ENCODE assay signal across 15 cellular contexts in genomic region chr21:42616366-42617340, GRCh38. TPM values are rescaled to one million over a fixed set of nuclear protein-coding genes. Genes with fewer than 3 reads are reported as not detected.
DNase-seq lines count a peak whose midpoint lies in the region; FAIRE-seq and TF ChIP-seq lines count a peak whose summit lies in the region.
"Had no signal": no experiment of that assay in that cellular context is flagged by ENCODE, and none has a peak within 500 bp of the region (broad histone marks: within the 10 kb centered on the region; RNA-seq: fewer than 3 reads in every experiment).

No MANE protein-coding gene starts in this region.

- no peak overlapping the region for H3K4me2 ChIP-seq in H1 (ENCODE audit: insufficient read depth in 1 of 2, low read depth in 2 of 2, low read length in 2 of 2)

- no peak for TF ChIP-seq POLR2A in H1 (IDR thresholded peaks at IDR 0.05; ENCODE audit: control extremely low read depth in 1 of 2, low read depth in 2 of 2, low read length in 2 of 2)

- H3K27ac ChIP-seq in SK-N-MC (no peak overlapping the region), H1 (ENCODE audit: low read depth, low read length) (no peak overlapping the region)
- H3K27ac ChIP-seq: tibial artery had no signal

- no peak for TF ChIP-seq EP300 in H1 (IDR thresholded peaks at IDR 0.05; ENCODE audit: borderline replicate concordance in 1 of 2, low read depth in 2 of 2, low read length in 2 of 2)

- no peaks in the 10 kb centered on the region for H3K79me2 ChIP-seq in H1 (ENCODE audit: control insufficient read depth in 1 of 2, insufficient read depth in 2 of 2, low read length in 2 of 2)

- peak; percentile 29 for DNase-seq in activated CD4-positive, alpha-beta T cell treated with anti-CD3 and anti-CD28 coated beads for 48 hours
- DNase-seq in activated CD4-positive, alpha-beta T cell treated with anti-CD3 and anti-CD28 coated beads for 1 hour, result no peak
- DNase-seq in SK-N-MC (ENCODE audit: low read depth, low spot score) (no peak), H1 (ENCODE audit: low read depth in 1 of 2, low spot score in 2 of 2) (no peak), COR-L47 (lab: John Stamatoyannopoulos, UW) (no peak), AG08396 (ENCODE audit: low spot score) (no peak), GM20000 (ENCODE audit: low spot score) (no peak)
- peak; percentile 27 for DNase-seq in stimulated activated CD4-positive, alpha-beta T cell treated with anti-CD3 and anti-CD28 coated beads, Interleukin-4, amount 100 ng/mL, for 1 hour
- DNase-seq: ACHN, activated gamma-delta T cell treated with Interleukin-2 at 50 U/mL for 16 hours, erythroblast, NCI-H1105, NCI-H526 treated with DMSO at 0.1 percent for 48 hours, Right ventricle myocardium superior, tibial artery had no signal

- H3K9me3 ChIP-seq in SK-N-MC (ENCODE audit: low read depth, low read length) (no peaks in the 10 kb centered on the region), H1 (ENCODE audit: insufficient read depth in 2 of 2, low read depth in 1 of 2, low read length in 1 of 2) (no peaks in the 10 kb centered on the region)

- no peak for FAIRE-seq in H1 (lab: Jason Lieb, UNC)

- H2BK5ac ChIP-seq in H1 (ENCODE audit: low read depth, low read length), result no peak overlapping the region

- TF ChIP-seq RAD21 in H1 (IDR thresholded peaks at IDR 0.05 in 1 of 2, conservative IDR thresholded peaks at IDR 0.05 in 1 of 2; ENCODE audit: low read depth in 2 of 2, low read length in 2 of 2), result no peak

- H3K9ac ChIP-seq in SK-N-MC (ENCODE audit: insufficient read length), result no peak overlapping the region
- no peak overlapping the region for H3K9ac ChIP-seq in H1 (replicated peaks in 1 of 4; ENCODE audit: extremely low read depth in 1 of 4, low read depth in 3 of 4, low read length in 3 of 4)

- H2AFZ ChIP-seq in H1 (ENCODE audit: low read length), result no peak overlapping the region

- 89% methylated on average over 45 of the region's 45 CpGs; no CpG with 5 or more reads in 1 of the 2 experiments for WGBS in H1 (ENCODE audit: extremely low coverage in 1 of 2, insufficient coverage in 1 of 2, insufficient read length in 1 of 2, insufficient replicate concordance in 2 of 2, low coverage in 1 of 2, low lambda C conversion rate in 2 of 2, missing lambda C conversion rate in 1 of 2), 2 experiments

- H3K27me3 ChIP-seq in H1 (replicated peaks in 1 of 4; ENCODE audit: control insufficient read depth in 3 of 4, extremely low read depth in 1 of 4, insufficient read depth in 3 of 4, low read length in 3 of 4), result peaks cover 0 to 2% (median 0%) of the 10 kb centered on the region in 4 experiments; a peak in 3 of 7 replicates

- H3K4ac ChIP-seq in H1 (replicated peaks; ENCODE audit: insufficient read length, low read depth, low read length), result no peak overlapping the region

- H4K5ac ChIP-seq in H1 (ENCODE audit: insufficient read length, low read depth, low read length), result no peak overlapping the region

- no peak overlapping the region for H4K91ac ChIP-seq in H1 (replicated peaks; ENCODE audit: insufficient read length, low read length)

- peak overlapping the region; percentile 68 for H3K4me3 ChIP-seq in SK-N-MC
- no peak overlapping the region for H3K4me3 ChIP-seq in H1 (ENCODE audit: extremely low read depth in 1 of 4, insufficient read depth in 2 of 4, low read depth in 3 of 4, low read length in 4 of 4)
- H3K4me3 ChIP-seq: tibial artery had no signal

- POLR2A ChIA-PET in H1 (lab: Charles Lee; ENCODE audit: partially characterized antibody), result interaction anchor here (1.8 kb wide), 1 partner anchor 37 kb away, joined by 6 read pairs; the partner anchor contains the start of gene PDE9A

- no peak overlapping the region for H2BK20ac ChIP-seq in H1 (ENCODE audit: low read length)

- peak overlapping the region; percentile 29; the same call in 1 of the 2 replicates for H2BK15ac ChIP-seq in H1 (ENCODE audit: low read length)

- H3K23me2 ChIP-seq in H1 (ENCODE audit: low read depth, low read length), result peaks cover 11% of the 10 kb centered on the region; the same call in 1 of the 2 replicates

- no peak overlapping the region for H3K18ac ChIP-seq in H1 (ENCODE audit: extremely low read depth, low read length)

- no peak overlapping the region for H3K23ac ChIP-seq in H1 (ENCODE audit: insufficient read length)

- H3K36me3 ChIP-seq in SK-N-MC (ENCODE audit: insufficient read depth, low read length), result no peaks in the 10 kb centered on the region
- no peaks in the 10 kb centered on the region; a peak in 1 of 8 replicates for H3K36me3 ChIP-seq in H1 (ENCODE audit: control insufficient read depth in 2 of 4, insufficient read depth in 4 of 4, low read length in 3 of 4)
- H3K36me3 ChIP-seq: tibial artery had no signal

- peaks cover 0 to 7% of the 10 kb centered on the region in 2 experiments for H4K20me1 ChIP-seq in H1 (replicated peaks in 1 of 2; ENCODE audit: control insufficient read depth in 1 of 2, insufficient read depth in 2 of 2, low read length in 2 of 2)

- peak overlapping the region; percentile 96; the same call in 1 of the 2 replicates for H2AK5ac ChIP-seq in H1 (ENCODE audit: low read depth, low read length)

- no peaks in the 10 kb centered on the region for H3K79me1 ChIP-seq in H1 (ENCODE audit: low read depth, low read length)

- H3K14ac ChIP-seq in H1 (ENCODE audit: insufficient read length), result no peak overlapping the region

- no peak for TF ChIP-seq CTCF in H1 (IDR thresholded peaks at IDR 0.05; ENCODE audit: control extremely low read depth in 1 of 3, insufficient read depth in 1 of 3, low read depth in 1 of 3, low read length in 3 of 3)
- TF ChIP-seq CTCF in GM20000 (IDR thresholded peaks at IDR 0.05; ENCODE audit: extremely low read depth, missing control alignments), result no peak

- CTCF ChIA-PET in H1 (lab: Charles Lee; ENCODE audit: partially characterized antibody), result interaction anchor here (1.0 to 1.9 kb wide), 6 partner anchors 10 to 49 kb away, joined by 3 to 5 read pairs (median 4); no protein-coding TSS in a partner anchor

- 0 out of 2 replicates have a peak overlapping the region, but pooled peaks have one; percentile 65 for H2BK12ac ChIP-seq in H1 (ENCODE audit: low read depth, low read length)

- H4K8ac ChIP-seq in H1 (ENCODE audit: extremely low read depth, insufficient read depth, low read length), result no peak overlapping the region; the same call in 1 of the 2 replicates

- H2BK120ac ChIP-seq in H1 (replicated peaks; ENCODE audit: low read depth, low read length), result no peak overlapping the region

- no peak overlapping the region for H3K56ac ChIP-seq in H1 (replicated peaks; ENCODE audit: insufficient read length, low read depth, low read length)

- peaks cover 0 to 5% (median 3%) of the 10 kb centered on the region in 4 experiments; a peak in 4 of 7 replicates for H3K4me1 ChIP-seq in H1 (replicated peaks in 1 of 4; ENCODE audit: control insufficient read depth in 3 of 4, insufficient read depth in 4 of 4, low read length in 3 of 4)

TF ChIP-seq in H1, 55 proteins besides CTCF, POLR2A, EP300 and RAD21:
- TF ChIP-seq FOSL1 (IDR thresholded peaks at IDR 0.05; ENCODE audit: insufficient read depth, low read depth, low read length) (no peak), ATF2 (IDR thresholded peaks at IDR 0.05; ENCODE audit: low read length) (no peak), RXRA (IDR thresholded peaks at IDR 0.05; ENCODE audit: insufficient read depth, low read depth, low read length) (no peak), JUND (IDR thresholded peaks at IDR 0.05; ENCODE audit: low read length) (no peak), CHD2 (IDR thresholded peaks at IDR 0.05; ENCODE audit: low read length) (no peak), MAX (IDR thresholded peaks at IDR 0.05) (no peak)

RNA-seq across cellular contexts. Expression of gene PDE9A, which starts 36.8 kb away (rescaled TPM):
- total RNA-seq in H1 (2021; fragmentation: NEBNext Ultra II Directional; extraction: Animal tissue kit (Norgen Biotek cat#: 25700)), result 45.7 and 45.9 TPM in 2 replicates
- polyA plus RNA-seq in H1 (2011; rRNA removed), result 39.2 and 46.7 TPM in 2 replicates
- polyA plus RNA-seq in H1 (2011; cell fraction: cytosol; rRNA removed), result 39.6 TPM
- 71.9 TPM for polyA plus RNA-seq in H1 (2011; cell fraction: nucleus; rRNA removed)
- 36.3 to 41.3 TPM (median 40.5 TPM) in 4 replicates for polyA plus RNA-seq in H1 (2012, experiment 1 of 2)
- 37.8 TPM for polyA plus RNA-seq in H1 (2012, experiment 2 of 2)
- 28.8 TPM for polyA plus RNA-seq in H1 (2013, experiment 1 of 2)
- polyA plus RNA-seq in H1 (2013, experiment 2 of 2), result 30.4 TPM
- 22.5 and 33.8 TPM in 2 replicates for polyA minus RNA-seq in H1 (2011; rRNA and poly(A)+ RNA removed)
- polyA minus RNA-seq in H1 (2011; cell fraction: cytosol; rRNA and poly(A)+ RNA removed), result 25.3 TPM
- 43.2 TPM for polyA minus RNA-seq in H1 (2011; cell fraction: nucleus; rRNA and poly(A)+ RNA removed)

Comparison
In these comparisons a context has a peak if more than half of its experiments do, and no peak if none do; other contexts are left out.
1. DNase-seq: peak in activated CD4-positive, alpha-beta T cell treated with anti-CD3 and anti-CD28 coated beads for 48 hours (single experiment) and stimulated activated CD4-positive, alpha-beta T cell treated with anti-CD3 and anti-CD28 coated beads, Interleukin-4, amount 100 ng/mL, for 1 hour (single experiment); none in activated CD4-positive, alpha-beta T cell treated with anti-CD3 and anti-CD28 coated beads for 1 hour (single experiment), SK-N-MC (single experiment), H1 (0 of 2), COR-L47 (single experiment), AG08396 (single experiment) and GM20000 (single experiment).